Comparison of ENCODE assay signal across 1 cellular context in the genomic region with DNA sequence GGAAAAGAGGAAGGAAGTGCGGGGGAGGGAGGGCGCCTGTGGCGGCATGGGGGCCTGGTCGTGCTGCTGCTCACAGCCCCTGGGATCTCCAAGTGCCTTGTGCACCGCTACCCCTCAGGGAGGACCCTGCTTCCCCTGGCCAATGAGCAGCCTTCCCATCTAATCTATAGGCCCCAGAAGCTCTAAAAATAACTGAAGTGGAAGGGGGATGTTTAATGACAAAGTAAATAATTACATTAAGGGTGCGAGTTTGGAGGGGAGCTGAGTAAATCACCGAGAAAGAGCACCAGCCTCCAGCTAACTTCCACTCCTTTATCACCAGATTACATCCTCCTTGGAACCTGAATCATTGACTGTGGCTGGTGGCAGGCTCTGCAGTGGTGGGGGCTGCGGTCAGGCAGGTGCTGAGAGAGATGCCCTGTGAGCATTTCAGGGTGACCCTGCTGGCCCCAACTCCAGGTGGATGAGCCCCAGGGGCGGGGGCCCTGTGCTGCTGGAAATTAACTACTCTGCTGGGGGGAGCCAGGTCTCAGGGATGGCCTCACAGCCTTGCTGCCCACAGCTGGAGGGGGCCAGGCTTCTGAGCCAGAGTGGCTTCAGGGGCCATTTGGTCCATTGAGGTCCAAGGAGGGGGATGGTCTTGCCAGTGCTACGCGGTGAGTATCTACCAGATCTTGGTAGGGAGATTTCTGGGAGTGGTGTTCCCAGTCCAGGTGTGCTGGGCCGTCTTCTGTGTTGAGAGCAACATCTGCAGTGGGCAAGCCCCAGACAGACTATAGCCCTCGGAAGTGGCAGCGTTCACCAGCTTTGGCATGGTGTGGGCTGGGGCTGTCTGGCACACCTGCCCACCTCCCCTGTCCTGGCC.
TF ChIP-seq lines count a peak whose summit lies in the region.

No MANE protein-coding gene starts in this region.

TF ChIP-seq in IMR-90, 13 proteins besides CTCF, POLR2A, EP300 and RAD21 (continued from another document):
- TF ChIP-seq, protein P1, sequence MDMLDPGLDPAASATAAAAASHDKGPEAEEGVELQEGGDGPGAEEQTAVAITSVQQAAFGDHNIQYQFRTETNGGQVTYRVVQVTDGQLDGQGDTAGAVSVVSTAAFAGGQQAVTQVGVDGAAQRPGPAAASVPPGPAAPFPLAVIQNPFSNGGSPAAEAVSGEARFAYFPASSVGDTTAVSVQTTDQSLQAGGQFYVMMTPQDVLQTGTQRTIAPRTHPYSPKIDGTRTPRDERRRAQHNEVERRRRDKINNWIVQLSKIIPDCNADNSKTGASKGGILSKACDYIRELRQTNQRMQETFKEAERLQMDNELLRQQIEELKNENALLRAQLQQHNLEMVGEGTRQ (IDR thresholded peaks at IDR 0.05; ENCODE audit: low read depth, low read length): no peak
- TF ChIP-seq RFX5 (IDR thresholded peaks at IDR 0.05; ENCODE audit: low read depth, low read length) (no peak), RCOR1 (IDR thresholded peaks at IDR 0.05; ENCODE audit: insufficient replicate concordance, low read length) (no peak), SMC3 (IDR thresholded peaks at IDR 0.05; ENCODE audit: low read depth, low read length) (no peak), NFE2L2 (IDR thresholded peaks at IDR 0.05; ENCODE audit: low read depth, low read length) (no peak), CHD1 (IDR thresholded peaks at IDR 0.05; ENCODE audit: low read depth, low read length) (no peak), BHLHE40 (IDR thresholded peaks at IDR 0.05; ENCODE audit: low read depth, low read length) (no peak), MAZ (IDR thresholded peaks at IDR 0.05; ENCODE audit: borderline replicate concordance, low read depth, low read length) (no peak), CEBPB (IDR thresholded peaks at IDR 0.05; ENCODE audit: low read depth, low read length) (no peak), MAFK (IDR thresholded peaks at IDR 0.05; ENCODE audit: low read depth, low read length) (no peak), FOS (IDR thresholded peaks at IDR 0.05; ENCODE audit: low read depth, low read length) (no peak)
- TF ChIP-seq, protein P2, sequence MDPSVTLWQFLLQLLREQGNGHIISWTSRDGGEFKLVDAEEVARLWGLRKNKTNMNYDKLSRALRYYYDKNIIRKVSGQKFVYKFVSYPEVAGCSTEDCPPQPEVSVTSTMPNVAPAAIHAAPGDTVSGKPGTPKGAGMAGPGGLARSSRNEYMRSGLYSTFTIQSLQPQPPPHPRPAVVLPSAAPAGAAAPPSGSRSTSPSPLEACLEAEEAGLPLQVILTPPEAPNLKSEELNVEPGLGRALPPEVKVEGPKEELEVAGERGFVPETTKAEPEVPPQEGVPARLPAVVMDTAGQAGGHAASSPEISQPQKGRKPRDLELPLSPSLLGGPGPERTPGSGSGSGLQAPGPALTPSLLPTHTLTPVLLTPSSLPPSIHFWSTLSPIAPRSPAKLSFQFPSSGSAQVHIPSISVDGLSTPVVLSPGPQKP (IDR thresholded peaks at IDR 0.05; ENCODE audit: borderline replicate concordance, low read depth, low read length): no peak
TF ChIP-seq in IMR-90: peak in this region for 0.
